1 cellular context compared by ENCODE assay signal in the genomic region with DNA sequence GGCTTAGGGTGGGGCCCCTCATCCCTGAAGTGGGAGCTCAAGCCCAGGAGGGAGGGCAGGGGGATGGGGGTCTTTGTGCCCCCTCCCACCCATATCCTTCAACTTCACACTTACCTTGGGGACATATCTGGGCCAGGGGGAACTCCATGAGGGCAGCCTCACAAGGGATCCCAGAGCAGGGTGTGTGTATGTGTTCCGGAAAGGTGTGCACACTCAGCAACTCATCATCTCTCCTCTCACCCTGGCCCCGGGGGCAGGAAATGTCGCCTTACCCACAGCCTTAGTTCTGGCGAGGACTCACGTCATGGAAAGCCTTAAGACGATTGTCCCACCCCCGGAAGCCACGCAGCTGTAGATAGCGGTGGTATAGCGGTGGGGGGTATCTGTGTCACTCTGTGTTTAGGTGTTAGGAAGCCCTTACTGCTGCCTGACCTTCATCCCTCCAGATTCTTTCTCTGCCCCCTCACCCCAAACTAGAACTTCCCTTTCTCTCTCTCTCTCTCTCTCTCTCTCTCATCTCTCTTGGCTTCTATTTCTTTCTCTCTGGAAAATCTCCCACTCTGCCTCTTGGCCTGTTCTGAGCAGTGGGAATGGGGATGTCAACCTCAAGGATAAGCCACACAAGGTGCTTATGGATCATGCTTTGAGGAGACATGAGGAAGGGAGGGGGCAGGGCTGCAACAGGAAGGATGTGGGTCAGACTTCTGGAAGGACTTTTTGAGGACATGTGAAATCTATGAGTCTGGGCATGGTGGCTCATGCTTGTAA.
TF ChIP-seq lines count a peak whose summit lies in the region.

Gene SH2D2A (minus strand): TSS at position 288 of the 768 bp plus-strand sequence. CDS start 140 bp downstream, at position 148.

TF ChIP-seq in GM12878, 131 proteins besides CTCF, POLR2A, EP300 and RAD21 (continued from another document):
- TF ChIP-seq ASH2L (IDR thresholded peaks at IDR 0.05; ENCODE audit: borderline replicate concordance, low read depth): no peak
- peak; percentile 13; the same call in 1 of the 2 replicates for TF ChIP-seq HCFC1 (IDR thresholded peaks at IDR 0.05; ENCODE audit: low read length)
- no peak for TF ChIP-seq SKIL (IDR thresholded peaks at IDR 0.05; ENCODE audit: low read depth, poor library complexity, severe bottlenecking)
- TF ChIP-seq, protein P1, sequence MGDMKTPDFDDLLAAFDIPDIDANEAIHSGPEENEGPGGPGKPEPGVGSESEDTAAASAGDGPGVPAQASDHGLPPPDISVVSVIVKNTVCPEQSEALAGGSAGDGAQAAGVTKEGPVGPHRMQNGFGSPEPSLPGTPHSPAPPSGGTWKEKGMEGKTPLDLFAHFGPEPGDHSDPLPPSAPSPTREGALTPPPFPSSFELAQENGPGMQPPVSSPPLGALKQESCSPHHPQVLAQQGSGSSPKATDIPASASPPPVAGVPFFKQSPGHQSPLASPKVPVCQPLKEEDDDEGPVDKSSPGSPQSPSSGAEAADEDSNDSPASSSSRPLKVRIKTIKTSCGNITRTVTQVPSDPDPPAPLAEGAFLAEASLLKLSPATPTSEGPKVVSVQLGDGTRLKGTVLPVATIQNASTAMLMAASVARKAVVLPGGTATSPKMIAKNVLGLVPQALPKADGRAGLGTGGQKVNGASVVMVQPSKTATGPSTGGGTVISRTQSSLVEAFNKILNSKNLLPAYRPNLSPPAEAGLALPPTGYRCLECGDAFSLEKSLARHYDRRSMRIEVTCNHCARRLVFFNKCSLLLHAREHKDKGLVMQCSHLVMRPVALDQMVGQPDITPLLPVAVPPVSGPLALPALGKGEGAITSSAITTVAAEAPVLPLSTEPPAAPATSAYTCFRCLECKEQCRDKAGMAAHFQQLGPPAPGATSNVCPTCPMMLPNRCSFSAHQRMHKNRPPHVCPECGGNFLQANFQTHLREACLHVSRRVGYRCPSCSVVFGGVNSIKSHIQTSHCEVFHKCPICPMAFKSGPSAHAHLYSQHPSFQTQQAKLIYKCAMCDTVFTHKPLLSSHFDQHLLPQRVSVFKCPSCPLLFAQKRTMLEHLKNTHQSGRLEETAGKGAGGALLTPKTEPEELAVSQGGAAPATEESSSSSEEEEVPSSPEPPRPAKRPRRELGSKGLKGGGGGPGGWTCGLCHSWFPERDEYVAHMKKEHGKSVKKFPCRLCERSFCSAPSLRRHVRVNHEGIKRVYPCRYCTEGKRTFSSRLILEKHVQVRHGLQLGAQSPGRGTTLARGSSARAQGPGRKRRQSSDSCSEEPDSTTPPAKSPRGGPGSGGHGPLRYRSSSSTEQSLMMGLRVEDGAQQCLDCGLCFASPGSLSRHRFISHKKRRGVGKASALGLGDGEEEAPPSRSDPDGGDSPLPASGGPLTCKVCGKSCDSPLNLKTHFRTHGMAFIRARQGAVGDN (IDR thresholded peaks at IDR 0.05): peak; percentile 31
- peak; percentile 61; the same call in 1 of the 2 replicates for TF ChIP-seq NR2F1 (conservative IDR thresholded peaks at IDR 0.05)
